In the genomic region with DNA sequence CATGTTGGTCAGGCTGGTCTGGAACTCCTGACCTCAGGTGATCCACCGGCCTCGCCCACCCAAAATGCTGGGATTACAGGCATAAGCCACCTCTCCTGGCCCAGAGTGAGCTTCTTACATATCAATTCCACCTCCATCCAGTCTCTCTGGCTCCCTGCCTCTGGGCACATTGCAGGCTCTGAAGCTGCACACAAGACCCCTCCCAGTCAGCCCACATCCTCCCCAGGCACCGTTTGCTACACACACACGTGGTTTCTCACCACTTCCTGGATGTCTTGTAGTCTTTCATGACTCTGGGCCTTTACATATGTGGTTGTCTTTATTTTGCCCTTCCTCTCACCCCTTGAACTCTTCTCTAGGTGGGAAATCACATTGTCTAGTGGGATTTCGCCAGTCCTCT, we compare ENCODE assay signal across 8 cellular contexts.
DNase-seq lines count a peak whose midpoint lies in the region; ATAC-seq and TF ChIP-seq lines count a peak whose summit lies in the region.

No MANE protein-coding gene starts in this region.

- DNase-seq in activated T-helper 1 cell treated with Interleukin-2 at 50 U/mL for 16 hours (ENCODE audit: low read depth) (peak; percentile 71), medulla oblongata (ENCODE audit: extremely low spot score) (peak; percentile 77), NCI-H1694 (lab: John Stamatoyannopoulos, UW) (no peak), chondrocyte (ENCODE audit: low spot score) (no peak)
- peak; percentile 65 to 85 for DNase-seq in stimulated activated naive CD8-positive, alpha-beta T cell treated with anti-CD3 and anti-CD28 coated beads, Interleukin-15, amount 100 ng/mL, for 72 hours

- H3K9me3 Mint-ChIP-seq in stimulated activated naive CD8-positive, alpha-beta T cell treated with anti-CD3 and anti-CD28 coated beads, Interleukin-15, amount 100 ng/mL, for 72 hours, result peaks cover 6 to 11% of the 10 kb centered on the region in 2 donors
- peaks cover 2% of the 10 kb centered on the region for H3K9me3 Mint-ChIP-seq in chondrocyte (ENCODE audit: low read depth)

- H3K36me3 Mint-ChIP-seq in chondrocyte (ENCODE audit: low read depth), result no peaks in the 10 kb centered on the region

- H3K27me3 ChIP-seq in OCI-LY3 (ENCODE audit: low read depth, low read length), result no peaks in the 10 kb centered on the region

- H3K4me1 ChIP-seq in OCI-LY3 (ENCODE audit: low read length), result peaks cover 7% of the 10 kb centered on the region

- H3K9me3 ChIP-seq in OCI-LY3 (ENCODE audit: insufficient read depth, low read length), result no peaks in the 10 kb centered on the region

- no peaks in the 10 kb centered on the region for H3K79me2 ChIP-seq in OCI-LY3 (ENCODE audit: low read length)

- H3K4me3 ChIP-seq in OCI-LY3 (ENCODE audit: low read length), result no peak overlapping the region

- no peaks in the 10 kb centered on the region for H3K36me3 ChIP-seq in OCI-LY3 (replicated peaks; ENCODE audit: low read depth, low read length)

- H3K4me3 Mint-ChIP-seq in stimulated activated naive CD8-positive, alpha-beta T cell treated with anti-CD3 and anti-CD28 coated beads, Interleukin-15, amount 100 ng/mL, for 72 hours, result peak overlapping the region; percentile 60 to 70
- no peak overlapping the region for H3K4me3 Mint-ChIP-seq in chondrocyte (ENCODE audit: unreplicated experiment)

- no peak overlapping the region for H3K9ac ChIP-seq in OCI-LY3 (ENCODE audit: low read length)

- peaks cover 31% of the 10 kb centered on the region for H3K4me1 Mint-ChIP-seq in stimulated activated naive CD8-positive, alpha-beta T cell treated with anti-CD3 and anti-CD28 coated beads, Interleukin-15, amount 100 ng/mL, for 72 hours
- H3K4me1 Mint-ChIP-seq in chondrocyte (ENCODE audit: low read depth), result peaks cover 6% of the 10 kb centered on the region

- ATAC-seq in GM18511 (IDR thresholded peaks at IDR 0.05; ENCODE audit: unreplicated experiment) (peak; percentile 99), HG02840 (IDR thresholded peaks at IDR 0.05; ENCODE audit: low FRiP score, unreplicated experiment) (peak; percentile 98)
- peak; percentile 100 for ATAC-seq in stimulated activated naive CD8-positive, alpha-beta T cell treated with anti-CD3 and anti-CD28 coated beads, Interleukin-15, amount 100 ng/mL, for 72 hours

- H3K27ac Mint-ChIP-seq in stimulated activated naive CD8-positive, alpha-beta T cell treated with anti-CD3 and anti-CD28 coated beads, Interleukin-15, amount 100 ng/mL, for 72 hours, result peak overlapping the region; percentile 64 to 93
- no peak overlapping the region for H3K27ac Mint-ChIP-seq in chondrocyte (ENCODE audit: unreplicated experiment)

- no peaks in the 10 kb centered on the region for H3K27me3 Mint-ChIP-seq in stimulated activated naive CD8-positive, alpha-beta T cell treated with anti-CD3 and anti-CD28 coated beads, Interleukin-15, amount 100 ng/mL, for 72 hours
- no peaks in the 10 kb centered on the region for H3K27me3 Mint-ChIP-seq in chondrocyte (ENCODE audit: low read depth)

- TF ChIP-seq CTCF in OCI-LY3 (IDR thresholded peaks at IDR 0.05; ENCODE audit: low read depth, low read length) (no peak), chondrocyte (IDR thresholded peaks at IDR 0.05) (no peak)

- H4K20me1 ChIP-seq in OCI-LY3 (ENCODE audit: insufficient read depth, low read length), result no peaks in the 10 kb centered on the region

- H2AFZ ChIP-seq in OCI-LY3 (ENCODE audit: low read depth, low read length), result peak overlapping the region; percentile 86

- H3K4me2 ChIP-seq in OCI-LY3 (ENCODE audit: low read length), result no peak overlapping the region

- no peak overlapping the region for H3K27ac ChIP-seq in OCI-LY3 (ENCODE audit: low read length)

Comparison
In these comparisons a context has a peak if more than half of its experiments do, and no peak if none do; other contexts are left out.
1. DNase-seq: peak in activated T-helper 1 cell treated with Interleukin-2 at 50 U/mL for 16 hours (single experiment), medulla oblongata (single experiment) and stimulated activated naive CD8-positive, alpha-beta T cell treated with anti-CD3 and anti-CD28 coated beads, Interleukin-15, amount 100 ng/mL, for 72 hours (2 of 2); none in NCI-H1694 (single experiment) and chondrocyte (single experiment).
2. Peak in every context shown above with its lines, with median percentiles within 50 percentile points of each other: ATAC-seq.